Comparison of ENCODE assay signal across 13 cellular contexts in the genomic region with DNA sequence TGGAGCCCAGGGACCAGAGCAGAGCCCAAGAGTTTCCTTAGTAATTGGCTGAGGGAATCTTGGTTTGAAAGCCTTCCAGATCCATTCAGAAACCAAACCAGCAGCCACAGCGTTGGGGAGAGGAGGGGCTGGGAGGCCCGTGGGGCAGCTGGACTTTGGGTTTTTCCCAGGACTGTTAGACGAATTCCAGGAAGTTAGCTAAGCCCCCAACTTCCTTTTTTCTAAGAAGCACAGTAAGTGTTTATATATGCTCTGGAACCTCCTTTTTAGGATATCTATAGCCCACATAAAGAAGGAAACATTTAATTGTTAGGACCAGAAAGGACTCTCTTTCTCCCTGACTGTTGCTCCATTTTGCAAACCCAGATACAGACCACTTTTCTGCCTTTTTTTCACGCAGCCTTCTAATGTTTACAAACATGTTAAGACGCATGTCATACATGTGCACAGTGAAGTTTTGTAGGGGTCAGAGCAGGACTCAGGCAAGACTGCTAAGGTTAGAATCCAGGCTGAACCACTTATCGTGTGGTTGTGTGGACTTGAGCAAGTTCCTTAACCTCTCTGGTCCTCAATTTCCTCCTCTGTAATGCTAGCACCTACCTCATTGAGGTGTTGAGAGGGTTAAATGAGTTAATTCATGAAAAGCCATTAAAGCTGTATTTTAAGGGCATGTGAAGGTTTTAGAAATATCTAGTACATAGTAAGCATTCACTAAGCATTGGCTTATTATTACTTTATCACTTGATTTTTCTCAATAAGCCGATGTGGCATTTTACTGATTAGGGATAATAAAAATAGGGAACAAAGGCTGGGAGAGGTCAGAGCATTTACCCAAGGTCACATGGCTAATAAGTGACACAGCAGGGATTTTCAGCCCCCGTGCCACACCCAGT. TPM values are rescaled to one million over a fixed set of nuclear protein-coding genes. Genes with fewer than 3 reads are reported as not detected.
DNase-seq lines count a peak whose midpoint lies in the region; ATAC-seq and TF ChIP-seq lines count a peak whose summit lies in the region.
"Had no signal": no experiment of that assay in that cellular context is flagged by ENCODE, and none has a peak within 500 bp of the region (broad histone marks: within the 10 kb centered on the region; RNA-seq: fewer than 3 reads in every experiment).

No MANE protein-coding gene starts in this region.

- peaks cover 0 to 3% of the 10 kb centered on the region in 2 donors for H3K9me3 ChIP-seq in lung (ENCODE audit: control insufficient read depth in 2 of 2, insufficient read depth in 1 of 2, low read length in 1 of 2)

- H3K4me3 ChIP-seq in AG04449 (ENCODE audit: low read depth, low read length) (no peak overlapping the region), choroid plexus epithelial cell (ENCODE audit: low read depth, low read length) (no peak overlapping the region), lung (no peak overlapping the region)

- peak overlapping the region in 1 of 2 donors; percentile 74 for H3K27ac ChIP-seq in lung (ENCODE audit: low read depth in 1 of 2, low read length in 1 of 2)

- peaks cover 2 to 11% of the 10 kb centered on the region in 2 donors for H3K4me1 ChIP-seq in lung (ENCODE audit: control insufficient read depth in 2 of 2, insufficient read depth in 2 of 2, low read length in 2 of 2)

- in situ Hi-C loops in KBM-7 (cut with MboI; ENCODE audit: low pct_unique_long_range_greater_than_20kb, low sequenced_read_pairs): no loop called here

- no peaks in the 10 kb centered on the region for H3K27me3 ChIP-seq in lung (ENCODE audit: control insufficient read depth, insufficient read depth)

- CTCF ChIA-PET in AG04449 (lab: Yijun Ruan, JAX): interaction anchor here (1.3 to 16.5 kb wide), 5 partner anchors 15 to 199 kb away, joined by 3 to 155 read pairs (median 6); no protein-coding TSS in a partner anchor

- DNase-seq in AG04449 (ENCODE audit: low read depth, low spot score) (peak; percentile 53), KBM-7 (peak; percentile 88), choroid plexus epithelial cell (ENCODE audit: low read depth) (peak; percentile 51), lung (ENCODE audit: low spot score) (no peak), NCI-H2227 treated with DMSO at 0.1 percent for 48 hours (lab: John Stamatoyannopoulos, UW) (no peak), erythroblast (lab: John Stamatoyannopoulos, UW) (no peak)
- DNase-seq: activated effector memory CD4-positive, alpha-beta T cell treated with Interleukin-2 at 50 U/mL for 16 hours; COR-L47; NCI-H1436; T-cell had no signal

- 27 to 28% methylated on average over 8 of the region's 8 CpGs for WGBS in lung, 2 donors

- ATAC-seq in lung (ENCODE audit: insufficient read depth, low FRiP score) (peak; percentile 35), HG03432 (IDR thresholded peaks at IDR 0.05; ENCODE audit: unreplicated experiment) (no peak), GM18511 (IDR thresholded peaks at IDR 0.05; ENCODE audit: unreplicated experiment) (no peak)
- ATAC-seq: esophagus mucosa, T-cell had no signal

- no peaks in the 10 kb centered on the region for H3K36me3 ChIP-seq in lung (ENCODE audit: control insufficient read depth in 2 of 2, insufficient read depth in 2 of 2, low read length in 2 of 2)

- POLR2A ChIA-PET in AG04449 (lab: Yijun Ruan, JAX): interaction anchor here (1.0 kb wide), 1 partner anchor 10 kb away, joined by 3 read pairs; no protein-coding TSS in a partner anchor

- TF ChIP-seq POLR2A in erythroblast (IDR thresholded peaks at IDR 0.05; ENCODE audit: low read length): no peak

- no peak for TF ChIP-seq CTCF in AG04449 (IDR thresholded peaks at IDR 0.05; ENCODE audit: insufficient read depth, low read length, missing control alignments)
- TF ChIP-seq CTCF in choroid plexus epithelial cell (conservative IDR thresholded peaks at IDR 0.05; ENCODE audit: low read depth, low read length): no peak
- no peak for TF ChIP-seq CTCF in lung (IDR thresholded peaks at IDR 0.05; ENCODE audit: control extremely low read depth, extremely low read depth)

RNA-seq across cellular contexts. Expression of a gene that starts 42.4 kb away (rescaled TPM):
- not detected for total RNA-seq in lung
- polyA plus RNA-seq in lung: not detected
- total RNA-seq: esophagus mucosa, T-cell had no signal

Comparison
In these comparisons a context has a peak if more than half of its experiments do, and no peak if none do; other contexts are left out.
1. DNase-seq: peak in AG04449 (single experiment), KBM-7 (single experiment) and choroid plexus epithelial cell (single experiment); none in lung (single experiment), NCI-H2227 treated with DMSO at 0.1 percent for 48 hours (single experiment) and erythroblast (0 of 2).